ENCODE assay signal across 8 cellular contexts in the genomic region with DNA sequence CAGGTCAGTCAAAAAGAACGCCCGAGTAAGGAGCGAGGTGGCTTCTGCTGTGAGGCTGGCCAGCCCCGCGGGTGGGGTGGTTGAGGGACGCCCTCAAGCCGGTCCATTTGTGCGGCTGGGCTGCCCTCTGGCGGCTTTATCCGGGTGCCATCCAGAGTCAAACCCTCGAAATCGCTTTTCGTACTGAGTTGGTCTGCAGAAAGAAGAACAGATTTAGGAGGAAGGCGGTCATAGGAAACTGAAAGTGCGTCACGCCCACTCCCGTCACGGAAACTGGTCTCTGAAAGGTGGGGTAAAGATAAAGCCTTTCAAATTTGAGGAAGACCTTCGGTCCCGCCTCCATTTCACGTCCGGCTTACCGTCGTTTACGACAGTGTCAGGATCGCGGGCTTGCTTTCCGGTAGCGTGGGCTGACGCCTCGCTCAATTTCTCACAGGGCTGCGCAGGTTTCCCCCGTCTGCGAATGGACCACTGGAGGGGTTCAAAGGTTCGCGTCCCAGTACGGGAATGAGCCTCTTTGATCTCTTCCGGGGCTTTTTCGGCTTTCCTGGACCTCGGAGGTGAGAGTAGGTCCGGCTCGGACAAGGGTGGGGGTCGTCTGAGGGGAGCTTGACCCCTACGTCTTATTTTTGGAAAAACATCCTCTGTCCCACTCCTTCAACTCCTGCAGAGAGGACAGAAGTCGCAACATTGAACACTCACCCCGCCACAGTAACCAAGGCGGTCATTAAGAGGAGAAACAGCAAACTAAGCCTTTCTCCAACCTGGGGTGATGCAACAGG. TPM values are rescaled to one million over a fixed set of nuclear protein-coding genes. Genes with fewer than 3 reads are reported as not detected.
DNase-seq lines count a peak whose midpoint lies in the region; ATAC-seq and TF ChIP-seq lines count a peak whose summit lies in the region.

A gene (plus strand): TSS at position 413 of the 782 bp plus-strand sequence. CDS start 95 bp downstream, at position 508.

- CTCF ChIA-PET in AG04450 (lab: Charles Lee), result interaction anchor here (0.5 to 2.7 kb wide), 18 partner anchors 9 to 547 kb away, joined by 3 to 25 read pairs (median 4); a partner anchor contains a TSS

- peak; percentile 92 for ATAC-seq in GM18870 (IDR thresholded peaks at IDR 0.05; ENCODE audit: unreplicated experiment)
- ATAC-seq in HG03139 (IDR thresholded peaks at IDR 0.05; ENCODE audit: unreplicated experiment), result peak; percentile 85

- H3K27me3 ChIP-seq in AG04450 (ENCODE audit: control insufficient read depth, insufficient read depth, low read length), result no peaks in the 10 kb centered on the region

- H3K4me3 ChIP-seq in AG04450 (ENCODE audit: low read depth, low read length), result peak within 1 kb of the TSS; percentile 94
- peak within 1 kb of the TSS; percentile 84 for H3K4me3 ChIP-seq in WI38 (ENCODE audit: low read depth, low read length)
- peak within 1 kb of the TSS; percentile 88 to 95 for H3K4me3 ChIP-seq in cardiac fibroblast (replicated peaks in 1 of 2; ENCODE audit: low read depth in 2 of 2, low read length in 2 of 2)

- DNase-seq in AG04450 (ENCODE audit: low read depth, low spot score) (peak; percentile 89), NCI-H2227 (lab: John Stamatoyannopoulos, UW; ENCODE audit: unreplicated experiment) (peak; percentile 96), cardiac fibroblast (ENCODE audit: low read depth in 2 of 2) (peak; percentile 97), inferior parietal cortex (ENCODE audit: extremely low spot score) (peak; percentile 95)
- peak; percentile 97 to 98 for DNase-seq in stimulated activated CD4-positive, alpha-beta T cell treated with anti-CD3 and anti-CD28 coated beads, Interleukin-12 subunit alpha, Interleukin-12 subunit beta, amount 100 ng/mL, for 24 hours (ENCODE audit: low read depth in 2 of 2)

- H3K27ac ChIP-seq in AG04450 (ENCODE audit: low read depth, low read length), result peak within 1 kb of the TSS; percentile 91

- TF ChIP-seq CTCF in AG04450 (IDR thresholded peaks at IDR 0.05; ENCODE audit: low read depth, low read length) (peak; percentile 82), WI38 (IDR thresholded peaks at IDR 0.05; ENCODE audit: low read depth, low read length) (peak; percentile 75), cardiac fibroblast (IDR thresholded peaks at IDR 0.05; ENCODE audit: low read depth, low read length) (peak; percentile 80)

- no peaks in the 10 kb centered on the region for H3K9me3 ChIP-seq in AG04450 (ENCODE audit: control insufficient read depth, insufficient read depth, low read length)

- POLR2A ChIA-PET in AG04450 (lab: Yijun Ruan, JAX), result interaction anchor here (0.6 to 1.4 kb wide), 4 partner anchors 41 to 701 kb away, joined by 4 to 15 read pairs (median 7); a partner anchor contains a TSS

RNA-seq across cellular contexts. Expression of the gene that starts here (rescaled TPM):
- 131 and 148 TPM in 2 replicates for polyA plus RNA-seq in AG04450 (2011; rRNA removed)
- polyA minus RNA-seq in AG04450 (2011; rRNA and poly(A)+ RNA removed), result 64.4 and 80.1 TPM in 2 replicates

Comparison
In these comparisons a context has a peak if more than half of its experiments do, and no peak if none do; other contexts are left out.
1. Peak in every context shown above with its lines: DNase-seq, ATAC-seq, H3K4me3 ChIP-seq and H3K27ac ChIP-seq.